In the genomic region with DNA sequence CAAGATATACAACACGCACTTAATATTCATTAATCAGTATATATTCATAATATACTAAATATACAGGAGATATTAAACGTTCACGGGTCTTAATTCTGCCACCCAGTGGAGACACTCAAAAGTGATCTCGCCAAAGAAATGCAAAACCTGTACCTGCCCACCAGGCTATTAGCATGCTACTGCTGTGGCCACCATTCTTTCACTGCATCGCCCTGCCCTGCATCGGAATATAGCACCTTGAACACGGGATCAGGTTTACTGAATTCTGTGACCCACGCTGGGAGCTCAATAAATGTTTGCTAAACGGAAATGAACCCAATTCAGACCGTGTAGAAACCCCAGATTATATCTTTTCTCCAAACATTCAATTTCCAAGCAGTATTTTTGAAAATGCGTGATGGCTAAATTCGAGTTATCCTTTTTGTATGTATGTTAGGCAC, we compare ENCODE assay signal across 8 cellular contexts. TPM values are rescaled to one million over a fixed set of nuclear protein-coding genes. Genes with fewer than 3 reads are reported as not detected.
DNase-seq lines count a peak whose midpoint lies in the region; ATAC-seq and TF ChIP-seq lines count a peak whose summit lies in the region.

No MANE protein-coding gene starts in this region.

- in situ Hi-C loops in Panc1 (cut with HindIII; ENCODE audit: low pct_unique_long_range_greater_than_20kb, low sequenced_read_pairs), result no loop called here

- H3K27ac Mint-ChIP-seq in activated T-helper 17 cell treated with anti-CD3 and anti-CD28 coated beads, Interleukin-2, amount 50 U/mL, for 72 hours, result peak overlapping the region; percentile 99

- peak; percentile 60 for DNase-seq in D341Med (ENCODE audit: low spot score)
- no peak for DNase-seq in Panc1 (ENCODE audit: low read depth, low spot score)
- DNase-seq in fibroblast of villous mesenchyme (ENCODE audit: low read depth), result peak; percentile 55
- no peak for DNase-seq in GM19240 (ENCODE audit: insufficient read length, low spot score)

- H4K20me1 ChIP-seq in neural cell (ENCODE audit: insufficient read depth), result no peaks in the 10 kb centered on the region

- H3K79me2 ChIP-seq in neural cell (replicated peaks; ENCODE audit: insufficient read depth, low read length), result peaks cover 33% of the 10 kb centered on the region

- H3K36me3 ChIP-seq in Panc1 (ENCODE audit: control insufficient read depth, insufficient read depth, low read length) (peaks cover 7% of the 10 kb centered on the region; the same call in 1 of the 2 replicates), neural cell (ENCODE audit: insufficient read depth, low read length) (no peaks in the 10 kb centered on the region)

- peak; percentile 26 for TF ChIP-seq RAD21 in neural cell (conservative IDR thresholded peaks at IDR 0.05)

- H3K9me2 ChIP-seq in neural cell (ENCODE audit: insufficient read depth, low read length), result no peaks in the 10 kb centered on the region

- H3K9me3 Mint-ChIP-seq in activated T-helper 17 cell treated with anti-CD3 and anti-CD28 coated beads, Interleukin-2, amount 50 U/mL, for 72 hours, result no peaks in the 10 kb centered on the region

- no peaks in the 10 kb centered on the region for H3K27me3 Mint-ChIP-seq in activated T-helper 17 cell treated with anti-CD3 and anti-CD28 coated beads, Interleukin-2, amount 50 U/mL, for 72 hours

- H3K27ac ChIP-seq in Panc1 (ENCODE audit: low read length), result peak overlapping the region; percentile 86
- peak overlapping the region; percentile 94 for H3K27ac ChIP-seq in neural cell (ENCODE audit: low read length)

- peaks cover 6% of the 10 kb centered on the region for H3K36me3 Mint-ChIP-seq in activated T-helper 17 cell treated with anti-CD3 and anti-CD28 coated beads, Interleukin-2, amount 50 U/mL, for 72 hours (ENCODE audit: low read depth)

- peaks cover 7% of the 10 kb centered on the region for H3K4me1 ChIP-seq in Panc1 (ENCODE audit: control insufficient read depth, insufficient read depth, low read length)

- peak overlapping the region; percentile 97 for H3K4me2 ChIP-seq in neural cell (ENCODE audit: low read length)

- ATAC-seq in GM19468 (IDR thresholded peaks at IDR 0.05; ENCODE audit: extremely low read depth, unreplicated experiment) (peak; percentile 31), HG03565 (IDR thresholded peaks at IDR 0.05; ENCODE audit: unreplicated experiment) (peak; percentile 35), Panc1 (peak; percentile 55)
- peak; percentile 13 for ATAC-seq in activated T-helper 17 cell treated with anti-CD3 and anti-CD28 coated beads, Interleukin-2, amount 50 U/mL, for 72 hours (replicated peaks)

- H3K4me3 ChIP-seq in Panc1 (ENCODE audit: low read depth in 2 of 2, low read length in 2 of 2) (peak overlapping the region; percentile 76 to 89), fibroblast of villous mesenchyme (ENCODE audit: low read depth, low read length) (peak overlapping the region; percentile 96), neural cell (ENCODE audit: low read length) (peak overlapping the region; percentile 74)

- H3K9me3 ChIP-seq in Panc1 (ENCODE audit: control insufficient read depth, insufficient read depth, low read depth, low read length) (no peaks in the 10 kb centered on the region), neural cell (ENCODE audit: low read length) (no peaks in the 10 kb centered on the region)

- H3F3A ChIP-seq in neural cell (ENCODE audit: insufficient read depth, low read length, poor library complexity, severe bottlenecking), result no peaks in the 10 kb centered on the region

- intact Hi-C loops in Panc1 (cut with micrococcal nuclease; ENCODE audit: unreplicated experiment), result no loop called here

- no peak for TF ChIP-seq EP300 in neural cell (conservative IDR thresholded peaks at IDR 0.05; ENCODE audit: poor library complexity, severe bottlenecking)

- CTCF ChIA-PET in Panc1 (lab: Charles Lee), result no interaction called here

- POLR2A ChIA-PET in Panc1 (lab: Charles Lee), result interaction anchor here (0.6 kb wide), 1 partner anchor 361 kb away, joined by 3 read pairs; no protein-coding TSS in a partner anchor

- peaks cover 36% of the 10 kb centered on the region for H3K4me1 Mint-ChIP-seq in activated T-helper 17 cell treated with anti-CD3 and anti-CD28 coated beads, Interleukin-2, amount 50 U/mL, for 72 hours

- peak overlapping the region; percentile 82 for H3K9ac ChIP-seq in neural cell (ENCODE audit: low read length)

- TF ChIP-seq CTCF in Panc1 (IDR thresholded peaks at IDR 0.05) (peak; percentile 72), fibroblast of villous mesenchyme (IDR thresholded peaks at IDR 0.05; ENCODE audit: insufficient read depth, low read depth, low read length) (peak; percentile 64), neural cell (IDR thresholded peaks at IDR 0.05; ENCODE audit: poor library complexity, severe bottlenecking) (peak; percentile 72)

- H2AFZ ChIP-seq in neural cell (ENCODE audit: low read depth, low read length), result peak overlapping the region; percentile 46

- TSS peak; percentile 80 for BruUV-seq in Panc1 (replicated peaks; lab: Mats Ljungman, UMichigan)

- no peaks in the 10 kb centered on the region for H3K27me3 ChIP-seq in Panc1 (ENCODE audit: control insufficient read depth, insufficient read depth, low read length)
- H3K27me3 ChIP-seq in neural cell (ENCODE audit: insufficient read depth, low read depth, low read length), result no peaks in the 10 kb centered on the region

- peak overlapping the region; percentile 96 for H3K4me3 Mint-ChIP-seq in activated T-helper 17 cell treated with anti-CD3 and anti-CD28 coated beads, Interleukin-2, amount 50 U/mL, for 72 hours

TF ChIP-seq in neural cell, 6 proteins besides CTCF, POLR2A, EP300 and RAD21:
- no peak for TF ChIP-seq SMC3 (conservative IDR thresholded peaks at IDR 0.05; ENCODE audit: poor library complexity)
- peak; percentile 46 for TF ChIP-seq POLR2AphosphoS5 (IDR thresholded peaks at IDR 0.05)

RNA-seq across cellular contexts. Expression of a gene that starts 0.8 kb away (rescaled TPM):
- total RNA-seq in Panc1 (2021; ENCODE audit: unreplicated experiment) (38.3 TPM), fibroblast of villous mesenchyme (27.1 and 30.7 TPM in 2 replicates)
- 21.9 TPM for polyA plus RNA-seq in Panc1 (2012; ENCODE audit: insufficient read length)
- 10 to 100 TPM; 22.2 to 25.2 TPM for total RNA-seq in activated T-helper 17 cell treated with anti-CD3 and anti-CD28 coated beads, Interleukin-2, amount 50 U/mL, for 72 hours
- polyA plus RNA-seq in neural cell, result 63.5 and 68.3 TPM in 2 replicates
- 136 and 147 TPM in 2 replicates for polyA minus RNA-seq in neural cell

RNA-seq across cellular contexts. Expression of a gene that starts 7.2 kb away (rescaled TPM):
- total RNA-seq in Panc1 (2021; ENCODE audit: unreplicated experiment) (9.2 TPM), fibroblast of villous mesenchyme (8.7 and 11.2 TPM in 2 replicates)
- polyA plus RNA-seq in Panc1 (2012; ENCODE audit: insufficient read length), result 2.9 TPM
- total RNA-seq in activated T-helper 17 cell treated with anti-CD3 and anti-CD28 coated beads, Interleukin-2, amount 50 U/mL, for 72 hours, result 10 to 100 TPM; 10.4 to 13.8 TPM
- 16.7 and 17.1 TPM in 2 replicates for polyA plus RNA-seq in neural cell
- polyA minus RNA-seq in neural cell, result 25.6 and 27.6 TPM in 2 replicates

Comparison
In these comparisons a context has a peak if more than half of its experiments do, and no peak if none do; other contexts are left out.
1. DNase-seq: peak in D341Med (single experiment) and fibroblast of villous mesenchyme (single experiment); none in Panc1 (single experiment) and GM19240 (single experiment).
2. Peak in every context shown above with its lines, with median percentiles within 50 percentile points of each other: ATAC-seq, H3K4me3 ChIP-seq and CTCF ChIP-seq.